10 cellular contexts compared by ENCODE assay signal in genomic region chr17:80279895-80280294, GRCh38. TPM values are rescaled to one million over a fixed set of nuclear protein-coding genes. Genes with fewer than 3 reads are reported as not detected.
DNase-seq lines count a peak whose midpoint lies in the region; ATAC-seq and TF ChIP-seq lines count a peak whose summit lies in the region.
"Had no signal": no experiment of that assay in that cellular context is flagged by ENCODE, and none has a peak within 500 bp of the region (broad histone marks: within the 10 kb centered on the region; RNA-seq: fewer than 3 reads in every experiment).

No MANE protein-coding gene starts in this region.

- peaks cover 2% of the 10 kb centered on the region for H3K9me3 Mint-ChIP-seq in glutamatergic neuron (ENCODE audit: unreplicated experiment)

- H3K27ac ChIP-seq in C4-2B = peak overlapping the region; percentile 85
- peak overlapping the region; percentile 40 for H3K27ac ChIP-seq in VCaP
- H3K27ac ChIP-seq in parathyroid adenoma = peak overlapping the region; percentile 90

- no peaks in the 10 kb centered on the region for H3K36me3 Mint-ChIP-seq in glutamatergic neuron (ENCODE audit: unreplicated experiment)

- TF ChIP-seq CTCF in C4-2B (conservative IDR thresholded peaks at IDR 0.05) = no peak
- peak; percentile 28; the same call in 1 of the 2 replicates for TF ChIP-seq CTCF in VCaP (conservative IDR thresholded peaks at IDR 0.05)
- TF ChIP-seq CTCF in parathyroid adenoma (IDR thresholded peaks at IDR 0.05) = peak; percentile 11
- no peak for TF ChIP-seq CTCF in glutamatergic neuron (IDR thresholded peaks at IDR 0.05; ENCODE audit: partially characterized antibody, unreplicated experiment)

- H3K4me3 ChIP-seq in parathyroid adenoma (ENCODE audit: low read depth, low read length) = no peak overlapping the region
- H3K4me3 ChIP-seq: adrenal gland had no signal

- DNase-seq in fibroblast of the conjunctiva (ENCODE audit: low read depth) = peak; percentile 13
- no peak for DNase-seq in NCI-H345 (lab: John Stamatoyannopoulos, UW)
- DNase-seq in glutamatergic neuron = no peak
- DNase-seq in hippocampal formation (lab: John Stamatoyannopoulos, UW) = no peak
- DNase-seq: NCI-H187 had no signal

- H2AFZ ChIP-seq in parathyroid adenoma = no peak overlapping the region

- no peak overlapping the region for H3K27ac Mint-ChIP-seq in glutamatergic neuron (ENCODE audit: unreplicated experiment)

- H3K79me2 ChIP-seq in parathyroid adenoma = peaks cover 47% of the 10 kb centered on the region

- peaks cover 3% of the 10 kb centered on the region for H3K4me1 Mint-ChIP-seq in glutamatergic neuron (ENCODE audit: low read depth, unreplicated experiment)

- H3K4me1 ChIP-seq in parathyroid adenoma = peaks cover 48% of the 10 kb centered on the region

- peaks cover 4% of the 10 kb centered on the region for H3K27me3 Mint-ChIP-seq in glutamatergic neuron (ENCODE audit: unreplicated experiment)

- H3K9ac ChIP-seq in parathyroid adenoma = no peak overlapping the region

- H3K27me3 ChIP-seq in parathyroid adenoma (ENCODE audit: control insufficient read depth, insufficient read depth, low read length) = no peaks in the 10 kb centered on the region
- H3K27me3 ChIP-seq: adrenal gland had no signal

- H3K36me3 ChIP-seq in parathyroid adenoma (ENCODE audit: control insufficient read depth, insufficient read depth, low read length) = no peaks in the 10 kb centered on the region

- H3K9me3 ChIP-seq in parathyroid adenoma (ENCODE audit: control insufficient read depth, low read length) = no peaks in the 10 kb centered on the region
- H3K9me3 ChIP-seq: adrenal gland had no signal

- peak overlapping the region; percentile 27 for H3K4me2 ChIP-seq in parathyroid adenoma (ENCODE audit: low read length)

- H3K4me3 Mint-ChIP-seq in glutamatergic neuron (ENCODE audit: unreplicated experiment) = no peak overlapping the region

- ATAC-seq in HG02870 (IDR thresholded peaks at IDR 0.05; ENCODE audit: unreplicated experiment) = no peak

RNA-seq across cellular contexts. Expression of gene RNF213, which starts 19.2 kb away (rescaled TPM):
- 34.7 TPM for total RNA-seq in glutamatergic neuron (ENCODE audit: unreplicated experiment)

RNA-seq across cellular contexts. Expression of gene SLC26A11, which starts 59.7 kb away (rescaled TPM):
- 15.9 TPM for total RNA-seq in glutamatergic neuron (ENCODE audit: unreplicated experiment)

RNA-seq across cellular contexts. Expression of gene SGSH, which starts 59.8 kb away (rescaled TPM):
- total RNA-seq in glutamatergic neuron (ENCODE audit: unreplicated experiment) = 17.3 TPM

Comparison
In these comparisons a context has a peak if more than half of its experiments do, and no peak if none do; other contexts are left out.
1. H3K27ac ChIP-seq: peak in every context shown above with its lines; median percentile 90 in parathyroid adenoma; 85 in C4-2B; 40 in VCaP.
2. CTCF ChIP-seq: peak in VCaP (single experiment) and parathyroid adenoma (single experiment); none in C4-2B (single experiment) and glutamatergic neuron (single experiment).